In genomic region chr1:111406325-111406768, GRCh38 we compare ENCODE assay signal across 9 cellular contexts. TPM values are rescaled to one million over a fixed set of nuclear protein-coding genes. Genes with fewer than 3 reads are reported as not detected.
A peak's percentile ranks its signal among the peaks of the same experiment; 100 is the strongest.
DNase-seq lines count a peak whose midpoint lies in the region; ATAC-seq and TF ChIP-seq lines count a peak whose summit lies in the region.
"Had no signal": no experiment of that assay in that cellular context is flagged by ENCODE, and none has a peak within 500 bp of the region (broad histone marks: within the 10 kb centered on the region; RNA-seq: fewer than 3 reads in every experiment).

No MANE protein-coding gene starts in this region.

- WGBS in esophagus muscularis mucosa, result 0% methylated on average over 2 of the region's 2 CpGs

- no peaks in the 10 kb centered on the region for H3K9me3 ChIP-seq in CD8-positive, alpha-beta T cell (ENCODE audit: low read length)
- H3K9me3 ChIP-seq in esophagus muscularis mucosa, result no peaks in the 10 kb centered on the region

- H3K4me3 Mint-ChIP-seq in CD8-positive, alpha-beta T cell, result peak overlapping the region; percentile 45

- H3K27me3 ChIP-seq in CD8-positive, alpha-beta T cell (ENCODE audit: insufficient read depth, low read length), result no peaks in the 10 kb centered on the region
- H3K27me3 ChIP-seq in esophagus muscularis mucosa, result peaks cover 0 to 17% (median 0%) of the 10 kb centered on the region in 4 donors

- no peaks in the 10 kb centered on the region for H3K36me3 ChIP-seq in CD8-positive, alpha-beta T cell (ENCODE audit: insufficient read depth, low read length)
- no peaks in the 10 kb centered on the region for H3K36me3 ChIP-seq in esophagus muscularis mucosa

- H3K27ac Mint-ChIP-seq in CD8-positive, alpha-beta T cell, result peak overlapping the region; percentile 79

- ATAC-seq in CD8-positive, alpha-beta T cell, result peak; percentile 99
- peak; percentile 96 for ATAC-seq in GM19351 (IDR thresholded peaks at IDR 0.05; ENCODE audit: unreplicated experiment)
- ATAC-seq in HG03442 (IDR thresholded peaks at IDR 0.05; ENCODE audit: unreplicated experiment), result peak; percentile 79
- ATAC-seq: HCT116 had no signal

- no peaks in the 10 kb centered on the region for H3K9me3 Mint-ChIP-seq in CD8-positive, alpha-beta T cell

- no peak overlapping the region for H3K27ac ChIP-seq in CD8-positive, alpha-beta T cell (ENCODE audit: low read depth, low read length)
- no peak overlapping the region for H3K27ac ChIP-seq in esophagus muscularis mucosa (replicated peaks in 1 of 4)

- H3K4me3 ChIP-seq in CD8-positive, alpha-beta T cell (ENCODE audit: low read depth, low read length), result no peak overlapping the region
- H3K4me3 ChIP-seq in esophagus muscularis mucosa, result no peak overlapping the region

- POLR2A ChIA-PET in CD8-positive, alpha-beta T cell (lab: Charles Lee), result interaction anchor here (1.1 to 1.5 kb wide), 2 partner anchors 180 to 185 kb away, joined by 3 to 4 read pairs; no protein-coding TSS in a partner anchor

- no peak for TF ChIP-seq CTCF in CD8-positive, alpha-beta T cell (IDR thresholded peaks at IDR 0.05)
- no peak for TF ChIP-seq CTCF in esophagus muscularis mucosa (IDR thresholded peaks at IDR 0.05)

- no peak for TF ChIP-seq POLR2A in esophagus muscularis mucosa (IDR thresholded peaks at IDR 0.05; ENCODE audit: low read depth)

- no peaks in the 10 kb centered on the region for H3K27me3 Mint-ChIP-seq in CD8-positive, alpha-beta T cell (ENCODE audit: low read depth)

- DNase-seq in CD8-positive, alpha-beta T cell, result peak in 6 of 7 experiments; percentile 32 to 72 (median 44)
- peak; percentile 35 for DNase-seq in activated CD4-positive, alpha-beta T cell treated with anti-CD3 and anti-CD28 coated beads for 1 hour
- DNase-seq in esophagus muscularis mucosa (ENCODE audit: extremely low spot score) (peak; percentile 50), epidermal melanocyte (ENCODE audit: insufficient read length, low spot score) (no peak), kidney glomerular epithelial cell (lab: John Stamatoyannopoulos, UW) (no peak)
- peak; percentile 34 for DNase-seq in stimulated activated CD8-positive, alpha-beta memory T cell treated with anti-CD3 and anti-CD28 coated beads, Interleukin-4, amount 100 ng/mL, for 48 hours

- peaks cover 29% of the 10 kb centered on the region for H3K4me1 Mint-ChIP-seq in CD8-positive, alpha-beta T cell (ENCODE audit: low read depth)

- H3K36me3 Mint-ChIP-seq in CD8-positive, alpha-beta T cell, result no peaks in the 10 kb centered on the region

- TF ChIP-seq EP300 in esophagus muscularis mucosa (IDR thresholded peaks at IDR 0.05), result no peak

- intact Hi-C loops in CD8-positive, alpha-beta T cell (cut with DNase I, micrococcal nuclease), result loop anchor here in 1 of 2 experiments (2.0 kb wide), 1 partner anchor 362 kb away; no protein-coding TSS in a partner anchor
- intact Hi-C loops in esophagus muscularis mucosa (cut with DNase I), result no loop called here

- H3K4me1 ChIP-seq in CD8-positive, alpha-beta T cell (ENCODE audit: insufficient read depth, low read length), result peaks cover 17% of the 10 kb centered on the region
- H3K4me1 ChIP-seq in esophagus muscularis mucosa, result peaks cover 0 to 5% (median 2%) of the 10 kb centered on the region in 4 donors

- CTCF ChIA-PET in CD8-positive, alpha-beta T cell (lab: Charles Lee), result interaction anchor here (1.0 to 2.4 kb wide), 5 partner anchors 37 to 376 kb away, joined by 3 to 7 read pairs (median 4); no protein-coding TSS in a partner anchor

RNA-seq across cellular contexts. Expression of gene OVGP1, which starts 21.2 kb away (rescaled TPM):
- total RNA-seq in CD8-positive, alpha-beta T cell, result 1 to 10 TPM; 6.1 to 6.4 TPM
- 1 to 10 TPM in 3 of 4 donors, under 1 TPM in 1; 0.83 to 1.2 (median 1.2) TPM for total RNA-seq in esophagus muscularis mucosa

RNA-seq across cellular contexts. Expression of gene WDR77, which starts 42.7 kb away (rescaled TPM):
- 10 to 100 TPM in 1 of 2 experiments, 1 to 10 TPM in 1; 9.5 to 11.4 TPM for total RNA-seq in CD8-positive, alpha-beta T cell
- 10 to 100 TPM; 20.8 to 27.6 (median 25.7) TPM for total RNA-seq in esophagus muscularis mucosa

RNA-seq across cellular contexts. Expression of gene ATP5PB, which starts 42.9 kb away (rescaled TPM):
- 10 to 100 TPM; 59.9 to 64.6 TPM for total RNA-seq in CD8-positive, alpha-beta T cell
- 100 to 1,000 TPM; 177 to 203 (median 192) TPM for total RNA-seq in esophagus muscularis mucosa

Comparison
In these comparisons a context has a peak if more than half of its experiments do, and no peak if none do; other contexts are left out.
1. DNase-seq: peak in CD8-positive, alpha-beta T cell (6 of 7), activated CD4-positive, alpha-beta T cell treated with anti-CD3 and anti-CD28 coated beads for 1 hour (single experiment), esophagus muscularis mucosa (single experiment) and stimulated activated CD8-positive, alpha-beta memory T cell treated with anti-CD3 and anti-CD28 coated beads, Interleukin-4, amount 100 ng/mL, for 48 hours (single experiment); none in epidermal melanocyte (single experiment) and kidney glomerular epithelial cell (single experiment).
2. Peak in every context shown above with its lines, with median percentiles within 50 percentile points of each other: ATAC-seq.